Comparison of ENCODE assay signal across 20 cellular contexts in genomic region chr7:85659364-85659763, GRCh38.
DNase-seq lines count a peak whose midpoint lies in the region; ATAC-seq and TF ChIP-seq lines count a peak whose summit lies in the region.
"Had no signal": no experiment of that assay in that cellular context is flagged by ENCODE, and none has a peak within 500 bp of the region (broad histone marks: within the 10 kb centered on the region; RNA-seq: fewer than 3 reads in every experiment).

No MANE protein-coding gene starts in this region.

- TF ChIP-seq POLR2A in NB4 (IDR thresholded peaks at IDR 0.05; ENCODE audit: extremely low read depth, insufficient read length) = no peak

- H3K27ac ChIP-seq in ascending aorta = no peak overlapping the region
- H3K27ac ChIP-seq: BLaER1 had no signal

- ATAC-seq in GM18511 (IDR thresholded peaks at IDR 0.05; ENCODE audit: unreplicated experiment) = no peak
- ATAC-seq: Panc1, SK-N-SH treated with all-trans-retinoic acid at 6 μM for 48 hours had no signal

- no peak overlapping the region for H3K4me3 ChIP-seq in NB4 (ENCODE audit: low read depth, low read length)
- H3K4me3 ChIP-seq in adipocyte (ENCODE audit: low read length) = no peak overlapping the region
- H3K4me3 ChIP-seq in fibroblast of pulmonary artery (replicated peaks; ENCODE audit: low read depth, low read length) = no peak overlapping the region
- H3K4me3 ChIP-seq in ascending aorta = no peak overlapping the region
- H3K4me3 ChIP-seq: BLaER1 had no signal

- H3K9ac ChIP-seq in adipocyte (ENCODE audit: low read length) = no peak overlapping the region
- H3K9ac ChIP-seq: BLaER1 had no signal

- TF ChIP-seq CTCF in NB4 (IDR thresholded peaks at IDR 0.05; ENCODE audit: low read depth, low read length) (no peak), fibroblast of pulmonary artery (IDR thresholded peaks at IDR 0.05; ENCODE audit: low read length, missing control alignments) (no peak), ascending aorta (IDR thresholded peaks at IDR 0.05) (no peak)

- H3K9me3 ChIP-seq in adipocyte (ENCODE audit: control insufficient read depth, low read length) (no peaks in the 10 kb centered on the region), ascending aorta (no peaks in the 10 kb centered on the region)
- H3K9me3 ChIP-seq: BLaER1 had no signal

- intact Hi-C loops in ascending aorta (cut with DNase I) = no loop called here

- DNase-seq in Daoy (ENCODE audit: low read depth) (peak; percentile 30), NB4 (ENCODE audit: low read depth) (peak; percentile 8), adipocyte (ENCODE audit: low read depth) (peak; percentile 9), fibroblast of pulmonary artery (ENCODE audit: low read depth) (peak; percentile 26), DMS53 treated with DMSO at 0.1 percent for 48 hours (lab: John Stamatoyannopoulos, UW; ENCODE audit: unreplicated experiment) (no peak), ascending aorta (ENCODE audit: low spot score in 2 of 2) (no peak), retina (no peak)
- DNase-seq: CD8-positive, alpha-beta memory T cell; DND-41; H7; Karpas-422; NCI-H1417; NCI-H187 treated with DMSO at 0.1 percent for 48 hours; NCI-H2171; NCI-H446 treated with DMSO at 0.1 percent for 48 hours; SHP77 treated with DMSO at 0.1 percent for 48 hours had no signal

- no peaks in the 10 kb centered on the region for H3K27me3 ChIP-seq in adipocyte (replicated peaks; ENCODE audit: control insufficient read depth, insufficient read depth, low read length)
- no peaks in the 10 kb centered on the region for H3K27me3 ChIP-seq in ascending aorta
- H3K27me3 ChIP-seq: BLaER1 had no signal

- H3K4me1 ChIP-seq in adipocyte (ENCODE audit: control insufficient read depth, insufficient read depth, low read length) = no peaks in the 10 kb centered on the region
- H3K4me1 ChIP-seq in ascending aorta = no peaks in the 10 kb centered on the region
- H3K4me1 ChIP-seq: BLaER1 had no signal

- no peaks in the 10 kb centered on the region for H3K36me3 ChIP-seq in adipocyte (ENCODE audit: control insufficient read depth, insufficient read depth, low read length, severe bottlenecking)
- no peaks in the 10 kb centered on the region for H3K36me3 ChIP-seq in ascending aorta
- H3K36me3 ChIP-seq: BLaER1 had no signal

Comparison
In these comparisons a context has a peak if more than half of its experiments do, and no peak if none do; other contexts are left out.
1. DNase-seq: peak in Daoy (single experiment), NB4 (single experiment), adipocyte (single experiment) and fibroblast of pulmonary artery (single experiment); none in DMS53 treated with DMSO at 0.1 percent for 48 hours (single experiment), ascending aorta (0 of 2) and retina (single experiment).